Comparison of ENCODE assay signal across 8 cellular contexts in genomic region chr11:85590848-85591483, GRCh38. TPM values are rescaled to one million over a fixed set of nuclear protein-coding genes. Genes with fewer than 3 reads are reported as not detected.
DNase-seq lines count a peak whose midpoint lies in the region; ATAC-seq and TF ChIP-seq lines count a peak whose summit lies in the region.

No MANE protein-coding gene starts in this region.

- H3K9ac ChIP-seq in adipocyte (ENCODE audit: low read length) = no peak overlapping the region

- TF ChIP-seq CTCF in LNCAP (IDR thresholded peaks at IDR 0.05) = peak; percentile 49; the same call in 1 of the 2 replicates
- no peak for TF ChIP-seq CTCF in sigmoid colon (IDR thresholded peaks at IDR 0.05)

- no peak overlapping the region for H3K27ac ChIP-seq in sigmoid colon

- intact Hi-C loops in sigmoid colon (cut with DNase I) = loop anchor here (10.0 kb wide), 3 partner anchors 74 to 624 kb away; partner anchors contain the start of genes CCDC83 and CREBZF

- no peak for TF ChIP-seq POLR2A in sigmoid colon (IDR thresholded peaks at IDR 0.05)

- DNase-seq in NCI-H82 (lab: John Stamatoyannopoulos, UW) (peak; percentile 66), NCI-H82 treated with DMSO at 0.1 percent for 48 hours (lab: John Stamatoyannopoulos, UW; ENCODE audit: unreplicated experiment) (no peak), adipocyte (ENCODE audit: low read depth) (peak; percentile 77), medulla oblongata (ENCODE audit: extremely low spot score) (peak; percentile 38), 8988T (no peak), sigmoid colon (no peak)

- WGBS in sigmoid colon, 2 donors = 67 to 78% methylated on average over 4 of the region's 4 CpGs

- H3K4me1 ChIP-seq in adipocyte (ENCODE audit: control insufficient read depth, insufficient read depth, low read length) (no peaks in the 10 kb centered on the region), sigmoid colon (no peaks in the 10 kb centered on the region)

- H3K9me3 ChIP-seq in adipocyte (ENCODE audit: control insufficient read depth, low read length) (no peaks in the 10 kb centered on the region), sigmoid colon (no peaks in the 10 kb centered on the region)

- no peak for TF ChIP-seq EP300 in sigmoid colon (IDR thresholded peaks at IDR 0.05)

- H3K27me3 ChIP-seq in adipocyte (replicated peaks; ENCODE audit: control insufficient read depth, insufficient read depth, low read length) = no peaks in the 10 kb centered on the region
- no peaks in the 10 kb centered on the region for H3K27me3 ChIP-seq in sigmoid colon

- ATAC-seq in HG03039 (IDR thresholded peaks at IDR 0.05; ENCODE audit: unreplicated experiment) = no peak

- no peaks in the 10 kb centered on the region for H3K36me3 ChIP-seq in adipocyte (ENCODE audit: control insufficient read depth, insufficient read depth, low read length, severe bottlenecking)
- H3K36me3 ChIP-seq in sigmoid colon = no peaks in the 10 kb centered on the region

- H3K4me3 ChIP-seq in adipocyte (ENCODE audit: low read length) = no peak overlapping the region
- H3K4me3 ChIP-seq in sigmoid colon = no peak overlapping the region

RNA-seq across cellular contexts. Expression of gene DLG2, which starts 36.2 kb away (rescaled TPM):
- 10 to 100 TPM in 3 of 4 donors, 1 to 10 TPM in 1; 8.2 to 25.8 (median 16.2) TPM for total RNA-seq in sigmoid colon
- 1 to 10 TPM in 1 of 3 donors, under 1 TPM in 1, not detected in 1; 0.60 to 1.3 TPM for polyA plus RNA-seq in sigmoid colon

RNA-seq across cellular contexts. Expression of gene TMEM126B, which starts 37.4 kb away (rescaled TPM):
- total RNA-seq in sigmoid colon = 10 to 100 TPM; 39.3 to 87.5 (median 68.7) TPM
- 100 to 1,000 TPM in 1 of 3 donors, 10 to 100 TPM in 2; 55.7 to 108 (median 75.1) TPM for polyA plus RNA-seq in sigmoid colon

RNA-seq across cellular contexts. Expression of gene TMEM126A, which starts 56.8 kb away (rescaled TPM):
- total RNA-seq in sigmoid colon = 10 to 100 TPM; 21.0 to 45.1 (median 38.1) TPM
- 10 to 100 TPM; 31.8 to 46.2 (median 42.6) TPM for polyA plus RNA-seq in sigmoid colon

Comparison
In these comparisons a context has a peak if more than half of its experiments do, and no peak if none do; other contexts are left out.
1. DNase-seq: peak in NCI-H82 (single experiment), adipocyte (single experiment) and medulla oblongata (single experiment); none in NCI-H82 treated with DMSO at 0.1 percent for 48 hours (single experiment), 8988T (single experiment) and sigmoid colon (single experiment).